In the genomic region with DNA sequence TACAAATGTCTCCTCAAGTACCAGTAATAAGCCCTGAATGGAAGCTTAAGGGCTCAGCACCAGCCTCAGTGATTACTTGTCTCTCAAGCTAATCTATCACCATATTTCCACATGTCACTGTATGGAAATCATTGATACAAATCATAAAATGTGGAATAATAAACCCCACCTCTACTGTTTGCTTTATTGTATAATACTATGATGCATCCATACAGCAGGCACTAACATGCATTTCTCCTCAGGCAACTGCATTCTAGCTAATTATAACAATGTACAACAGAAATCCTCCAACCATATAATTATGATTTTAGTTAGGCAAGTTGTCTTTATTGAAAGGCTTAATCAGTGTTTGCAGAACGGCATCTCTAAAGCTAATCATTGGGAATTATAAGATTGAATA, we compare ENCODE assay signal across 30 cellular contexts.
"Had no signal": no experiment of that assay in that cellular context is flagged by ENCODE, and none has a peak within 500 bp of the region (broad histone marks: within the 10 kb centered on the region; RNA-seq: fewer than 3 reads in every experiment).

No MANE protein-coding gene starts in this region.

- DNase-seq: activated CD4-positive, alpha-beta memory T cell treated with anti-CD3 and anti-CD28 coated beads for 36 hours; activated CD4-positive, alpha-beta T cell treated with anti-CD3 and anti-CD28 coated beads for 36 hours; activated CD4-positive, alpha-beta T cell treated with anti-CD3 and anti-CD28 coated beads, Interleukin-2, amount 10 ng/mL, durations not matched to agents 24 days and 14 days; activated CD4-positive, CD25-positive, alpha-beta regulatory T cell; activated CD4-positive, CD25-positive, alpha-beta regulatory T cell treated with anti-CD3 and anti-CD28 coated beads, Interleukin-2, amount 50 U/mL, for 72 hours; activated CD8-positive, alpha-beta memory T cell treated with anti-CD3 and anti-CD28 coated beads, Interleukin-2, amount 10 ng/mL, durations not matched to agents 7 days and 5 days; activated CD8-positive, alpha-beta memory T cell treated with anti-CD3 and anti-CD28 coated beads, Interleukin-2, amount 50 U/mL, for 4 hours; activated CD8-positive, alpha-beta T cell treated with anti-CD3 and anti-CD28 coated beads, Interleukin-2, amount 10 ng/mL, durations not matched to agents 7 days and 5 days; activated effector memory CD4-positive, alpha-beta T cell treated with anti-CD3 and anti-CD28 coated beads, Interleukin-2, amount 50 U/mL, for 16 hours; activated naive CD4-positive, alpha-beta T cell treated with anti-CD3 and anti-CD28 coated beads for 36 hours; activated naive CD8-positive, alpha-beta T cell treated with anti-CD3 and anti-CD28 coated beads for 36 hours; activated naive CD8-positive, alpha-beta T cell treated with anti-CD3 and anti-CD28 coated beads, Interleukin-2, amount 50 U/mL, for 24 hours; activated T-cell treated with anti-CD3 and anti-CD28 coated beads, Interleukin-2, amount 50 U/mL, for 1 hour; activated T-cell treated with anti-CD3 and anti-CD28 coated beads, Interleukin-2, amount 50 U/mL, for 48 hours; adrenal gland; amygdala; aorta; body of pancreas; caudate nucleus; cortex of kidney; dermis blood vessel endothelial cell; effector CD4-positive, alpha-beta T cell; effector memory CD8-positive, alpha-beta T cell; foreskin melanocyte; heart right ventricle; T-helper 2 cell had no signal

- H3K27ac ChIP-seq: adrenal gland, body of pancreas, epithelial cell of prostate, gastroesophageal sphincter, heart right ventricle, hepatocyte had no signal

- ATAC-seq: activated CD4-positive, alpha-beta T cell treated with anti-CD3 and anti-CD28 coated beads for 36 hours; activated CD8-positive, alpha-beta memory T cell treated with anti-CD3 and anti-CD28 coated beads, Interleukin-2, amount 10 ng/mL, durations not matched to agents 7 days and 5 days; activated CD8-positive, alpha-beta T cell treated with anti-CD3 and anti-CD28 coated beads, Interleukin-2, amount 10 ng/mL, durations not matched to agents 7 days and 5 days; activated naive CD8-positive, alpha-beta T cell treated with anti-CD3 and anti-CD28 coated beads, Interleukin-2, amount 50 U/mL, for 24 hours; body of pancreas; effector memory CD8-positive, alpha-beta T cell; gastroesophageal sphincter; heart right ventricle had no signal

- FAIRE-seq: colon had no signal

- H3K36me3 ChIP-seq: adrenal gland, gastroesophageal sphincter had no signal

- H3K4me1 ChIP-seq: adrenal gland, body of pancreas, gastroesophageal sphincter, heart right ventricle had no signal

- H3K27me3 ChIP-seq: adrenal gland, body of pancreas, gastroesophageal sphincter, heart right ventricle, hepatocyte had no signal

- H3K4me3 ChIP-seq: adrenal gland, body of pancreas, gastroesophageal sphincter, heart right ventricle, hepatocyte had no signal
